18 cellular contexts compared by ENCODE assay signal in genomic region chr10:62693306-62693705, GRCh38.
A peak's percentile ranks its signal among the peaks of the same experiment; 100 is the strongest.
DNase-seq lines count a peak whose midpoint lies in the region; ATAC-seq and TF ChIP-seq lines count a peak whose summit lies in the region.
"Had no signal": no experiment of that assay in that cellular context is flagged by ENCODE, and none has a peak within 500 bp of the region (broad histone marks: within the 10 kb centered on the region; RNA-seq: fewer than 3 reads in every experiment).

No MANE protein-coding gene starts in this region.

- peak overlapping the region; percentile 6 for H3K27ac Mint-ChIP-seq in CD4-positive, alpha-beta T cell
- no peak overlapping the region for H3K27ac Mint-ChIP-seq in GM23338
- peak overlapping the region; percentile 94 for H3K27ac Mint-ChIP-seq in central memory CD8-positive, alpha-beta T cell (ENCODE audit: low read depth)
- peak overlapping the region; percentile 82 for H3K27ac Mint-ChIP-seq in stimulated activated memory B cell treated with anti-CD40 and anti-IgM and Interleukin-4, amounts not matched to agents 10 μg/mL and 1 μg/mL and 100 μg/mL, for 72 hours
- no peak overlapping the region for H3K27ac Mint-ChIP-seq in endothelial cell (ENCODE audit: unreplicated experiment)
- H3K27ac Mint-ChIP-seq in glutamatergic neuron (ENCODE audit: unreplicated experiment) = no peak overlapping the region

- CTCF ChIA-PET in CD4-positive, alpha-beta T cell (lab: Charles Lee) = interaction anchor here (2.5 kb wide), 1 partner anchor 12 kb away, joined by 10 read pairs; no protein-coding TSS in a partner anchor

- H3K27ac ChIP-seq in CD4-positive, alpha-beta T cell (ENCODE audit: low read depth, low read length) = no peak overlapping the region
- no peak overlapping the region for H3K27ac ChIP-seq in GM23338 (ENCODE audit: low read depth)
- H3K27ac ChIP-seq: GM23248 had no signal

- H3K36me3 ChIP-seq in GM23338 (ENCODE audit: insufficient read depth) = no peaks in the 10 kb centered on the region

- H3K27me3 ChIP-seq in CD4-positive, alpha-beta T cell (ENCODE audit: control insufficient read depth, insufficient read depth, low read length) = no peaks in the 10 kb centered on the region
- no peaks in the 10 kb centered on the region for H3K27me3 ChIP-seq in GM23338 (ENCODE audit: insufficient read depth)

- H3K9me3 Mint-ChIP-seq in CD4-positive, alpha-beta T cell = no peaks in the 10 kb centered on the region
- H3K9me3 Mint-ChIP-seq in GM23338 (0 out of 3 replicates have a peak, but pooled peaks cover under 1% of the 10 kb centered on the region), endothelial cell (ENCODE audit: unreplicated experiment) (no peaks in the 10 kb centered on the region), glutamatergic neuron (ENCODE audit: unreplicated experiment) (no peaks in the 10 kb centered on the region)
- no peaks in the 10 kb centered on the region for H3K9me3 Mint-ChIP-seq in central memory CD8-positive, alpha-beta T cell
- H3K9me3 Mint-ChIP-seq in stimulated activated memory B cell treated with anti-CD40 and anti-IgM and Interleukin-4, amounts not matched to agents 10 μg/mL and 1 μg/mL and 100 μg/mL, for 72 hours = peaks cover under 1% of the 10 kb centered on the region

- H3K36me3 Mint-ChIP-seq in CD4-positive, alpha-beta T cell (ENCODE audit: low read depth) = no peaks in the 10 kb centered on the region
- H3K36me3 Mint-ChIP-seq in GM23338 (ENCODE audit: low read depth) = peaks cover 1% of the 10 kb centered on the region; the same call in 2 of the 3 replicates
- H3K36me3 Mint-ChIP-seq in central memory CD8-positive, alpha-beta T cell (ENCODE audit: insufficient read depth) = peaks cover 6% of the 10 kb centered on the region
- H3K36me3 Mint-ChIP-seq in stimulated activated memory B cell treated with anti-CD40 and anti-IgM and Interleukin-4, amounts not matched to agents 10 μg/mL and 1 μg/mL and 100 μg/mL, for 72 hours = no peaks in the 10 kb centered on the region
- no peaks in the 10 kb centered on the region for H3K36me3 Mint-ChIP-seq in endothelial cell (ENCODE audit: low read depth, unreplicated experiment)
- H3K36me3 Mint-ChIP-seq in glutamatergic neuron (ENCODE audit: unreplicated experiment) = no peaks in the 10 kb centered on the region

- peak overlapping the region; percentile 91 for H2AFZ ChIP-seq in GM23338
- H2AFZ ChIP-seq: GM23248 had no signal

- DNase-seq in CD4-positive, alpha-beta T cell = no peak
- DNase-seq in GM23338 (ENCODE audit: low spot score) (no peak), NCI-H2107 treated with DMSO at 0.1 percent for 48 hours (lab: John Stamatoyannopoulos, UW; ENCODE audit: unreplicated experiment) (no peak), endothelial cell (ENCODE audit: low spot score) (no peak), glutamatergic neuron (no peak)
- DNase-seq in central memory CD8-positive, alpha-beta T cell (ENCODE audit: low spot score in 2 of 2) = no peak
- DNase-seq: AML-193, Caco-2, DMS153, DMS79, GDM1, GM23248, HCEC 1CT, IMR-90 had no signal

- POLR2A ChIA-PET in CD4-positive, alpha-beta T cell (lab: Charles Lee) = interaction anchor here (1.2 kb wide), 1 partner anchor 40 kb away, joined by 4 read pairs; no protein-coding TSS in a partner anchor

- TF ChIP-seq CTCF in CD4-positive, alpha-beta T cell (IDR thresholded peaks at IDR 0.05) = no peak
- TF ChIP-seq CTCF in GM23338 (conservative IDR thresholded peaks at IDR 0.05; ENCODE audit: low read depth in 2 of 2) (no peak), endothelial cell (IDR thresholded peaks at IDR 0.05; ENCODE audit: unreplicated experiment) (no peak), glutamatergic neuron (IDR thresholded peaks at IDR 0.05; ENCODE audit: partially characterized antibody, unreplicated experiment) (no peak)

- peaks cover 68% of the 10 kb centered on the region for H3K4me1 Mint-ChIP-seq in CD4-positive, alpha-beta T cell (ENCODE audit: low read depth)
- H3K4me1 Mint-ChIP-seq in GM23338 (peaks cover 20% of the 10 kb centered on the region), endothelial cell (ENCODE audit: unreplicated experiment) (peaks cover 13% of the 10 kb centered on the region), glutamatergic neuron (ENCODE audit: low read depth, unreplicated experiment) (no peaks in the 10 kb centered on the region)
- H3K4me1 Mint-ChIP-seq in central memory CD8-positive, alpha-beta T cell = peaks cover 70% of the 10 kb centered on the region
- peaks cover 50% of the 10 kb centered on the region for H3K4me1 Mint-ChIP-seq in stimulated activated memory B cell treated with anti-CD40 and anti-IgM and Interleukin-4, amounts not matched to agents 10 μg/mL and 1 μg/mL and 100 μg/mL, for 72 hours

- H3K27me3 Mint-ChIP-seq in CD4-positive, alpha-beta T cell = no peaks in the 10 kb centered on the region
- H3K27me3 Mint-ChIP-seq in GM23338 (ENCODE audit: insufficient read depth, low read depth, poor library complexity) (peaks cover 7% of the 10 kb centered on the region), endothelial cell (ENCODE audit: unreplicated experiment) (peaks cover 2% of the 10 kb centered on the region), glutamatergic neuron (ENCODE audit: unreplicated experiment) (no peaks in the 10 kb centered on the region)
- no peaks in the 10 kb centered on the region for H3K27me3 Mint-ChIP-seq in central memory CD8-positive, alpha-beta T cell
- H3K27me3 Mint-ChIP-seq in stimulated activated memory B cell treated with anti-CD40 and anti-IgM and Interleukin-4, amounts not matched to agents 10 μg/mL and 1 μg/mL and 100 μg/mL, for 72 hours = no peaks in the 10 kb centered on the region

- H3F3A ChIP-seq in GM23338 (replicated peaks; ENCODE audit: low read depth) = no peaks in the 10 kb centered on the region

- peaks cover 14% of the 10 kb centered on the region for H3K9me2 ChIP-seq in GM23338 (ENCODE audit: insufficient read depth)

- H3K9me3 ChIP-seq in CD4-positive, alpha-beta T cell (ENCODE audit: control insufficient read depth, low read length) = peaks cover 6% of the 10 kb centered on the region

- no peak overlapping the region for H3K4me3 ChIP-seq in GM23338
- H3K4me3 ChIP-seq: GM23248, K562 had no signal

- no peaks in the 10 kb centered on the region for H4K20me1 ChIP-seq in GM23338 (replicated peaks; ENCODE audit: insufficient read depth)

- H3K4me3 Mint-ChIP-seq in CD4-positive, alpha-beta T cell = no peak overlapping the region
- H3K4me3 Mint-ChIP-seq in GM23338 = no peak overlapping the region
- H3K4me3 Mint-ChIP-seq in central memory CD8-positive, alpha-beta T cell = no peak overlapping the region
- H3K4me3 Mint-ChIP-seq in stimulated activated memory B cell treated with anti-CD40 and anti-IgM and Interleukin-4, amounts not matched to agents 10 μg/mL and 1 μg/mL and 100 μg/mL, for 72 hours = no peak overlapping the region
- H3K4me3 Mint-ChIP-seq in endothelial cell (ENCODE audit: unreplicated experiment) = no peak overlapping the region
- H3K4me3 Mint-ChIP-seq in glutamatergic neuron (ENCODE audit: unreplicated experiment) = no peak overlapping the region
- H3K4me3 Mint-ChIP-seq: CD14-positive monocyte had no signal

- no peak overlapping the region for H3K4me2 ChIP-seq in GM23338

- ATAC-seq in CD4-positive, alpha-beta T cell (ENCODE audit: poor library complexity) = no peak
- ATAC-seq in GM23338 = no peak
- ATAC-seq in central memory CD8-positive, alpha-beta T cell (replicated peaks; ENCODE audit: extremely low read depth, poor library complexity, severe bottlenecking) = no peak
- ATAC-seq in stimulated activated memory B cell treated with anti-CD40 and anti-IgM and Interleukin-4, amounts not matched to agents 10 μg/mL and 1 μg/mL and 100 μg/mL, for 72 hours = no peak
- ATAC-seq in GM18519 (IDR thresholded peaks at IDR 0.05; ENCODE audit: low FRiP score, unreplicated experiment) = no peak
- ATAC-seq: K562 had no signal

- intact Hi-C loops in CD4-positive, alpha-beta T cell (cut with DNase I, micrococcal nuclease) = loop anchor here in 1 of 2 experiments (5.0 kb wide), 1 partner anchor 39 kb away; no protein-coding TSS in a partner anchor

- H3K4me1 ChIP-seq in GM23338 (ENCODE audit: insufficient read depth) = peaks cover 18% of the 10 kb centered on the region
- H3K4me1 ChIP-seq: Caco-2 had no signal

- no peaks in the 10 kb centered on the region for H3K79me2 ChIP-seq in GM23338 (replicated peaks; ENCODE audit: insufficient read depth)

TF ChIP-seq in GM23338, 12 proteins besides CTCF, POLR2A, EP300 and RAD21 (continues in another document):
- TF ChIP-seq, protein P1, sequence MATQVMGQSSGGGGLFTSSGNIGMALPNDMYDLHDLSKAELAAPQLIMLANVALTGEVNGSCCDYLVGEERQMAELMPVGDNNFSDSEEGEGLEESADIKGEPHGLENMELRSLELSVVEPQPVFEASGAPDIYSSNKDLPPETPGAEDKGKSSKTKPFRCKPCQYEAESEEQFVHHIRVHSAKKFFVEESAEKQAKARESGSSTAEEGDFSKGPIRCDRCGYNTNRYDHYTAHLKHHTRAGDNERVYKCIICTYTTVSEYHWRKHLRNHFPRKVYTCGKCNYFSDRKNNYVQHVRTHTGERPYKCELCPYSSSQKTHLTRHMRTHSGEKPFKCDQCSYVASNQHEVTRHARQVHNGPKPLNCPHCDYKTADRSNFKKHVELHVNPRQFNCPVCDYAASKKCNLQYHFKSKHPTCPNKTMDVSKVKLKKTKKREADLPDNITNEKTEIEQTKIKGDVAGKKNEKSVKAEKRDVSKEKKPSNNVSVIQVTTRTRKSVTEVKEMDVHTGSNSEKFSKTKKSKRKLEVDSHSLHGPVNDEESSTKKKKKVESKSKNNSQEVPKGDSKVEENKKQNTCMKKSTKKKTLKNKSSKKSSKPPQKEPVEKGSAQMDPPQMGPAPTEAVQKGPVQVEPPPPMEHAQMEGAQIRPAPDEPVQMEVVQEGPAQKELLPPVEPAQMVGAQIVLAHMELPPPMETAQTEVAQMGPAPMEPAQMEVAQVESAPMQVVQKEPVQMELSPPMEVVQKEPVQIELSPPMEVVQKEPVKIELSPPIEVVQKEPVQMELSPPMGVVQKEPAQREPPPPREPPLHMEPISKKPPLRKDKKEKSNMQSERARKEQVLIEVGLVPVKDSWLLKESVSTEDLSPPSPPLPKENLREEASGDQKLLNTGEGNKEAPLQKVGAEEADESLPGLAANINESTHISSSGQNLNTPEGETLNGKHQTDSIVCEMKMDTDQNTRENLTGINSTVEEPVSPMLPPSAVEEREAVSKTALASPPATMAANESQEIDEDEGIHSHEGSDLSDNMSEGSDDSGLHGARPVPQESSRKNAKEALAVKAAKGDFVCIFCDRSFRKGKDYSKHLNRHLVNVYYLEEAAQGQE (IDR thresholded peaks at IDR 0.05; ENCODE audit: unreplicated experiment) = no peak
- TF ChIP-seq JUNB (IDR thresholded peaks at IDR 0.05; ENCODE audit: unreplicated experiment) (no peak), EZH2 (IDR thresholded peaks at IDR 0.05; ENCODE audit: low read depth, unreplicated experiment) (no peak), POLR2AphosphoS5 (IDR thresholded peaks at IDR 0.05; ENCODE audit: low read depth) (no peak), ZNF114 (CRISPR knock-in tag; IDR thresholded peaks at IDR 0.05) (no peak)

Comparison
In these comparisons a context has a peak if more than half of its experiments do, and no peak if none do; other contexts are left out.
1. H3K27ac Mint-ChIP-seq: peak in CD4-positive, alpha-beta T cell (single experiment), central memory CD8-positive, alpha-beta T cell (single experiment) and stimulated activated memory B cell treated with anti-CD40 and anti-IgM and Interleukin-4, amounts not matched to agents 10 μg/mL and 1 μg/mL and 100 μg/mL, for 72 hours (single experiment); none in GM23338 (single experiment), endothelial cell (single experiment) and glutamatergic neuron (single experiment).